11 cellular contexts compared by ENCODE assay signal in the genomic region with DNA sequence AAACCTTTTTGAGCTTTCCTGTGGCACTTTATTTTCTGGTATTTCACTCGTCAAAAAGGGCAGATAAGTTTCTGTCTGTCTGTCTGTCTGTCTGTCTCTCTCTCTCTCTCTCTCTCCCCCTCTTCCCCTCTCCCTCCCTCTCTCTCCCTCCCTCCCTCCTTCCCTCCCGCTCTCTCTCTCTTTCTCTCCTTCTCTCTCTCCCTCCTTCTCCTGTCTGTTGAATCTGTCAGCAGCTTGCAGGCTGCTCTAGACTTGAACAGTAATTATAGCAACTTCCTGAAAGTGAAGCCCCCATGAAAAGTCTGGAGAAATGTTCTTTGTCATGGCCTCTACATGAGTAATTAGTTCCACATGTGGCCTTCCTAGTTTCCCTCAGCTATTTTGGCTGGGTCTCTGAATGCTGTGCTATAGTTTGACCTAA.
DNase-seq lines count a peak whose midpoint lies in the region; ATAC-seq, FAIRE-seq and TF ChIP-seq lines count a peak whose summit lies in the region.
"Had no signal": no experiment of that assay in that cellular context is flagged by ENCODE, and none has a peak within 500 bp of the region (broad histone marks: within the 10 kb centered on the region; RNA-seq: fewer than 3 reads in every experiment).

No MANE protein-coding gene starts in this region.

- H2AFZ ChIP-seq in astrocyte (ENCODE audit: low read depth, low read length) = peak overlapping the region; percentile 23

- POLR2A ChIA-PET in HEK293 (lab: Yijun Ruan, JAX) = no interaction called here

- TF ChIP-seq CTCF in HEK293 (tag by site-specific recombination; IDR thresholded peaks at IDR 0.05) = no peak
- TF ChIP-seq CTCF in astrocyte (IDR thresholded peaks at IDR 0.05; ENCODE audit: insufficient read depth, low read depth, low read length) = no peak
- TF ChIP-seq CTCF in kidney (IDR thresholded peaks at IDR 0.05; ENCODE audit: borderline replicate concordance, extremely low read depth, insufficient read depth) = no peak

- DNase-seq in astrocyte (ENCODE audit: low read depth) (peak; percentile 79), kidney (no peak), islet precursor cell (no peak), GM12892 (ENCODE audit: insufficient read length) (no peak)
- DNase-seq in stimulated activated effector memory CD8-positive, alpha-beta T cell treated with anti-CD3 and anti-CD28 coated beads, Interleukin-12 subunit alpha, Interleukin-12 subunit beta, amount 100 ng/mL, for 72 hours (ENCODE audit: low spot score in 2 of 2) = no peak
- DNase-seq: NCI-H1092; stimulated activated CD4-positive, alpha-beta T cell treated with anti-CD3 and anti-CD28 coated beads, Interleukin-4, amount 100 ng/mL, for 1 hour; WERI-Rb-1 had no signal

- H3K9me3 Mint-ChIP-seq in astrocyte (ENCODE audit: unreplicated experiment) = peaks cover 3% of the 10 kb centered on the region
- no peaks in the 10 kb centered on the region for H3K9me3 Mint-ChIP-seq in stimulated activated effector memory CD8-positive, alpha-beta T cell treated with anti-CD3 and anti-CD28 coated beads, Interleukin-12 subunit alpha, Interleukin-12 subunit beta, amount 100 ng/mL, for 72 hours

- H3K27ac Mint-ChIP-seq in astrocyte (ENCODE audit: unreplicated experiment) = peak overlapping the region; percentile 97
- H3K27ac Mint-ChIP-seq in stimulated activated effector memory CD8-positive, alpha-beta T cell treated with anti-CD3 and anti-CD28 coated beads, Interleukin-12 subunit alpha, Interleukin-12 subunit beta, amount 100 ng/mL, for 72 hours = peak overlapping the region; percentile 88

- H3K4me3 ChIP-seq in HEK293 (ENCODE audit: low read depth, low read length) (no peak overlapping the region), astrocyte (ENCODE audit: insufficient read depth, low read depth, low read length) (peak overlapping the region; percentile 65), kidney (ENCODE audit: low read length in 2 of 2) (peak overlapping the region; percentile 65 to 69)

- H3K4me1 Mint-ChIP-seq in astrocyte (ENCODE audit: low read depth, unreplicated experiment) = peaks cover 61% of the 10 kb centered on the region
- peaks cover 17% of the 10 kb centered on the region for H3K4me1 Mint-ChIP-seq in stimulated activated effector memory CD8-positive, alpha-beta T cell treated with anti-CD3 and anti-CD28 coated beads, Interleukin-12 subunit alpha, Interleukin-12 subunit beta, amount 100 ng/mL, for 72 hours

- H3K4me1 ChIP-seq in HEK293 (ENCODE audit: control insufficient read depth, insufficient read depth, low read length) (no peaks in the 10 kb centered on the region), astrocyte (ENCODE audit: insufficient read depth, low read length) (peaks cover 23% of the 10 kb centered on the region), kidney (ENCODE audit: control insufficient read depth in 1 of 2, insufficient read depth in 1 of 2, low read depth in 1 of 2, low read length in 2 of 2) (no peaks in the 10 kb centered on the region)

- H3K9me3 ChIP-seq in HEK293 (ENCODE audit: control insufficient read depth, insufficient read depth, low read depth, low read length) (no peaks in the 10 kb centered on the region), astrocyte (ENCODE audit: insufficient read depth, low read depth, low read length) (peaks cover 3% of the 10 kb centered on the region), kidney (ENCODE audit: control insufficient read depth in 1 of 2, low read length in 2 of 2) (no peaks in the 10 kb centered on the region)

- peaks cover 29% of the 10 kb centered on the region for H3K79me2 ChIP-seq in astrocyte (ENCODE audit: insufficient read depth, low read length)

- intact Hi-C loops in kidney (cut with DNase I) = no loop called here

- no peaks in the 10 kb centered on the region for H3K27me3 Mint-ChIP-seq in astrocyte (ENCODE audit: low read depth, unreplicated experiment)

- no peaks in the 10 kb centered on the region for H4K20me1 ChIP-seq in astrocyte (ENCODE audit: insufficient read depth, low read length)

- no peaks in the 10 kb centered on the region for H3K36me3 Mint-ChIP-seq in astrocyte (ENCODE audit: low read depth, unreplicated experiment)
- no peaks in the 10 kb centered on the region for H3K36me3 Mint-ChIP-seq in stimulated activated effector memory CD8-positive, alpha-beta T cell treated with anti-CD3 and anti-CD28 coated beads, Interleukin-12 subunit alpha, Interleukin-12 subunit beta, amount 100 ng/mL, for 72 hours

- H3K27me3 ChIP-seq in astrocyte (ENCODE audit: insufficient read depth, low read length) = no peaks in the 10 kb centered on the region

- H3K36me3 ChIP-seq in HEK293 (ENCODE audit: control insufficient read depth in 2 of 2, insufficient read depth in 1 of 2, low read length in 2 of 2) = no peaks in the 10 kb centered on the region
- no peaks in the 10 kb centered on the region for H3K36me3 ChIP-seq in astrocyte (ENCODE audit: insufficient read depth, low read length)
- no peaks in the 10 kb centered on the region for H3K36me3 ChIP-seq in kidney (ENCODE audit: control insufficient read depth in 1 of 2, insufficient read depth in 2 of 2, low read length in 2 of 2)
- H3K36me3 ChIP-seq: WERI-Rb-1 had no signal

- H3K9ac ChIP-seq in astrocyte (ENCODE audit: low read length) (peak overlapping the region; percentile 89), kidney (ENCODE audit: low read length in 2 of 2) (peak overlapping the region in 1 of 2 donors; percentile 53)

- CTCF ChIA-PET in HEK293 (lab: Yijun Ruan, JAX) = interaction anchor here (0.6 kb wide), 2 partner anchors 257 to 289 kb away, joined by 3 to 4 read pairs; no protein-coding TSS in a partner anchor

- H3K27ac ChIP-seq in HEK293 (ENCODE audit: extremely low read depth, low read depth, low read length) (no peak overlapping the region), astrocyte (ENCODE audit: low read depth, low read length) (peak overlapping the region; percentile 81), kidney (ENCODE audit: low read depth in 2 of 2, low read length in 2 of 2) (peak overlapping the region; percentile 66 to 69)
- H3K27ac ChIP-seq: WERI-Rb-1 had no signal

- H3K4me3 Mint-ChIP-seq in astrocyte (ENCODE audit: unreplicated experiment) = peak overlapping the region; percentile 34
- peak overlapping the region; percentile 2 for H3K4me3 Mint-ChIP-seq in stimulated activated effector memory CD8-positive, alpha-beta T cell treated with anti-CD3 and anti-CD28 coated beads, Interleukin-12 subunit alpha, Interleukin-12 subunit beta, amount 100 ng/mL, for 72 hours

- peak overlapping the region; percentile 80 for H3K4me2 ChIP-seq in astrocyte (ENCODE audit: low read length)

- ATAC-seq in stimulated activated effector memory CD8-positive, alpha-beta T cell treated with anti-CD3 and anti-CD28 coated beads, Interleukin-12 subunit alpha, Interleukin-12 subunit beta, amount 100 ng/mL, for 72 hours = no peak
- ATAC-seq in GM18868 (IDR thresholded peaks at IDR 0.05; ENCODE audit: unreplicated experiment) (no peak), GM19328 (IDR thresholded peaks at IDR 0.05; ENCODE audit: unreplicated experiment) (no peak)

- no peak for TF ChIP-seq POLR2A in GM12892 (IDR thresholded peaks at IDR 0.05; ENCODE audit: low read depth, low read length)

- FAIRE-seq in astrocyte (lab: Jason Lieb, UNC) = no peak
- FAIRE-seq in kidney (lab: Jason Lieb, UNC) = no peak
- no peak for FAIRE-seq in GM12892 (lab: Jason Lieb, UNC)

TF ChIP-seq in HEK293, 187 proteins besides CTCF, POLR2A, EP300 and RAD21:
- TF ChIP-seq ZNF626 (tag by site-specific recombination; IDR thresholded peaks at IDR 0.05) = no peak
- TF ChIP-seq ZBTB8A (tag by site-specific recombination; IDR thresholded peaks at IDR 0.05) = no peak
- peak; percentile 43; the same call in 1 of the 2 replicates for TF ChIP-seq ZNF596 (tag by site-specific recombination; IDR thresholded peaks at IDR 0.05)
- TF ChIP-seq, protein P1, sequence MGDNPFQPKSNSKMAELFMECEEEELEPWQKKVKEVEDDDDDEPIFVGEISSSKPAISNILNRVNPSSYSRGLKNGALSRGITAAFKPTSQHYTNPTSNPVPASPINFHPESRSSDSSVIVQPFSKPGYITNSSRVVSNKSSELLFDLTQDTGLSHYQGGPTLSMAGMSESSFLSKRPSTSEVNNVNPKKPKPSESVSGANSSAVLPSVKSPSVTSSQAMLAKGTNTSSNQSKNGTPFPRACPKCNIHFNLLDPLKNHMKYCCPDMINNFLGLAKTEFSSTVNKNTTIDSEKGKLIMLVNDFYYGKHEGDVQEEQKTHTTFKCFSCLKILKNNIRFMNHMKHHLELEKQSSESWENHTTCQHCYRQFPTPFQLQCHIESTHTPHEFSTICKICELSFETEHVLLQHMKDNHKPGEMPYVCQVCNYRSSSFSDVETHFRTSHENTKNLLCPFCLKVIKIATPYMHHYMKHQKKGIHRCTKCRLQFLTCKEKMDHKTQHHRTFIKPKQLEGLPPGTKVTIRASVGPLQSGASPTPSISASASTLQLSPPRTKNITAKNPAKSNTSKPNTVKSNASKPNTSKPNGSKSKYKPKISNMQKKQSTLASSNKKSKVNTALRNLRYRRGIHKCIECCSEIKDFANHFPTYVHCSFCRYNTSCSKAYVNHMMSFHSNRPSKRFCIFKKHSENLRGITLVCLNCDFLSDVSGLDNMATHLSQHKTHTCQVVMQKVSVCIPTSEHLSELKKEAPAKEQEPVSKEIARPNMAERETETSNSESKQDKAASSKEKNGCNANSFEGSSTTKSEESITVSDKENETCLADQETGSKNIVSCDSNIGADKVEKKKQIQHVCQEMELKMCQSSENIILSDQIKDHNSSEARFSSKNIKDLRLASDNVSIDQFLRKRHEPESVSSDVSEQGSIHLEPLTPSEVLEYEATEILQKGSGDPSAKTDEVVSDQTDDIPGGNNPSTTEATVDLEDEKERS (tag by site-specific recombination; IDR thresholded peaks at IDR 0.05) = no peak
- no peak for TF ChIP-seq MEIS1 (CRISPR knock-in tag; IDR thresholded peaks at IDR 0.05; ENCODE audit: borderline replicate concordance)
- peak; percentile 49; the same call in 1 of the 2 replicates for TF ChIP-seq ZNF366 (tag by site-specific recombination; conservative IDR thresholded peaks at IDR 0.05)
- TF ChIP-seq ZNF548 (tag by site-specific recombination; IDR thresholded peaks at IDR 0.05) = no peak
- TF ChIP-seq PRDM1 (tag by site-specific recombination; IDR thresholded peaks at IDR 0.05) = no peak
